In genomic region chr13:112605531-112605990, GRCh38 we compare ENCODE assay signal across 9 cellular contexts. TPM values are rescaled to one million over a fixed set of nuclear protein-coding genes. Genes with fewer than 3 reads are reported as not detected.
A peak's percentile ranks its signal among the peaks of the same experiment; 100 is the strongest.
DNase-seq lines count a peak whose midpoint lies in the region; ATAC-seq and TF ChIP-seq lines count a peak whose summit lies in the region.
"Had no signal": no experiment of that assay in that cellular context is flagged by ENCODE, and none has a peak within 500 bp of the region (broad histone marks: within the 10 kb centered on the region; RNA-seq: fewer than 3 reads in every experiment).

No MANE protein-coding gene starts in this region.

- no peak for TF ChIP-seq POLR2A in ovary (IDR thresholded peaks at IDR 0.05)

- no peaks in the 10 kb centered on the region for H4K20me1 ChIP-seq in DND-41 (ENCODE audit: insufficient read depth, low read length)
- no peaks in the 10 kb centered on the region for H4K20me1 ChIP-seq in OCI-LY1 (ENCODE audit: insufficient read depth, low read length)

- POLR2A ChIA-PET in GM10248 (lab: Yijun Ruan, JAX) = no interaction called here

- TF ChIP-seq CTCF in DND-41 (IDR thresholded peaks at IDR 0.05; ENCODE audit: borderline replicate concordance, extremely low read depth, low read length, poor library complexity, severe bottlenecking) = no peak
- no peak for TF ChIP-seq CTCF in OCI-LY1 (IDR thresholded peaks at IDR 0.05; ENCODE audit: low read length)
- TF ChIP-seq CTCF in epithelial cell of proximal tubule (conservative IDR thresholded peaks at IDR 0.05; ENCODE audit: low read depth, low read length) = no peak
- no peak for TF ChIP-seq CTCF in ovary (IDR thresholded peaks at IDR 0.05)
- TF ChIP-seq CTCF in GM10248 (IDR thresholded peaks at IDR 0.05; ENCODE audit: control extremely low read depth, extremely low read depth, low read depth, missing control alignments) = no peak

- H3K4me3 ChIP-seq in DND-41 (ENCODE audit: low read depth in 1 of 2, low read length in 2 of 2) (peak overlapping the region in 1 of 2 experiments; percentile 54; a peak in 1 of 4 replicates), OCI-LY1 (ENCODE audit: low read depth, low read length, poor library complexity, severe bottlenecking) (peak overlapping the region; percentile 61), epithelial cell of proximal tubule (ENCODE audit: low read depth, low read length) (peak overlapping the region; percentile 51), ovary (peak overlapping the region; percentile 34)
- H3K4me3 ChIP-seq: lung had no signal

- no peak for DNase-seq in DND-41
- no peak for DNase-seq in epithelial cell of proximal tubule (ENCODE audit: low read depth)
- DNase-seq in ovary = no peak
- DNase-seq in NCI-H774 (lab: John Stamatoyannopoulos, UW) = no peak
- DNase-seq in OCI-M2 (lab: John Stamatoyannopoulos, UW; ENCODE audit: unreplicated experiment) = no peak
- DNase-seq in GM10248 (ENCODE audit: extremely low spot score) = no peak

- H3K9me3 ChIP-seq in DND-41 (ENCODE audit: insufficient read depth, low read length, severe bottlenecking) (no peaks in the 10 kb centered on the region), OCI-LY1 (ENCODE audit: low read length) (no peaks in the 10 kb centered on the region), ovary (no peaks in the 10 kb centered on the region)

- H2AFZ ChIP-seq in DND-41 (ENCODE audit: low read depth, low read length) = peak overlapping the region; percentile 75
- H2AFZ ChIP-seq in OCI-LY1 (ENCODE audit: low read length) = peak overlapping the region; percentile 92

- H3K27ac ChIP-seq in DND-41 (ENCODE audit: low read length) = no peak overlapping the region
- H3K27ac ChIP-seq in OCI-LY1 (ENCODE audit: low read depth, low read length, poor library complexity, severe bottlenecking) = no peak overlapping the region
- H3K27ac ChIP-seq in ovary = peak overlapping the region in 1 of 2 donors; percentile 70

- H3K79me2 ChIP-seq in DND-41 (ENCODE audit: insufficient read depth, low read length) = no peaks in the 10 kb centered on the region
- H3K79me2 ChIP-seq in OCI-LY1 (ENCODE audit: insufficient read depth, low read length) = no peaks in the 10 kb centered on the region

- no peak for ATAC-seq in DND-41 (ENCODE audit: insufficient read depth, low read depth)
- ATAC-seq in GM19452 (IDR thresholded peaks at IDR 0.05; ENCODE audit: unreplicated experiment) = no peak

- H3K4me1 ChIP-seq in DND-41 (ENCODE audit: insufficient read depth, low read length) = peaks cover 10% of the 10 kb centered on the region
- H3K4me1 ChIP-seq in OCI-LY1 (ENCODE audit: insufficient read depth, low read length, severe bottlenecking) = peaks cover 6% of the 10 kb centered on the region
- no peaks in the 10 kb centered on the region for H3K4me1 ChIP-seq in ovary (ENCODE audit: insufficient read depth)

- CTCF ChIA-PET in GM10248 (lab: Yijun Ruan, JAX) = interaction anchor here (0.8 to 4.3 kb wide), 19 partner anchors 9 to 1131 kb away, joined by 3 to 27 read pairs (median 5); no protein-coding TSS in a partner anchor

- H3K4me2 ChIP-seq in DND-41 (ENCODE audit: insufficient read depth, low read length) (peak overlapping the region; percentile 76), OCI-LY1 (ENCODE audit: low read length) (peak overlapping the region; percentile 82)

- 62 to 70% (median 65%) methylated on average over 18 of the region's 18 CpGs for WGBS in ovary, 3 donors

- no peak for TF ChIP-seq EP300 in ovary (IDR thresholded peaks at IDR 0.05)

- H3F3A ChIP-seq in OCI-LY1 (ENCODE audit: insufficient read depth, low read length) = no peaks in the 10 kb centered on the region

- H3K27me3 ChIP-seq in DND-41 (ENCODE audit: insufficient read depth, low read length, poor library complexity) = peaks cover 17% of the 10 kb centered on the region
- peaks cover 5% of the 10 kb centered on the region; the same call in 1 of the 2 replicates for H3K27me3 ChIP-seq in OCI-LY1 (ENCODE audit: insufficient read depth, low read length)
- H3K27me3 ChIP-seq in ovary = no peaks in the 10 kb centered on the region

- H3K36me3 ChIP-seq in DND-41 (ENCODE audit: insufficient read depth, low read length) = no peaks in the 10 kb centered on the region
- no peaks in the 10 kb centered on the region for H3K36me3 ChIP-seq in OCI-LY1 (ENCODE audit: insufficient read depth, low read length)
- no peaks in the 10 kb centered on the region for H3K36me3 ChIP-seq in ovary

- intact Hi-C loops in ovary (cut with DNase I) = loop anchor here in 2 of 4 donors (5.0 to 10.0 kb wide), 2 partner anchors 1128 to 1131 kb away; no protein-coding TSS in a partner anchor

- no peaks in the 10 kb centered on the region for H3K9me2 ChIP-seq in OCI-LY1 (ENCODE audit: low read depth, low read length)

- H3K9ac ChIP-seq in DND-41 (ENCODE audit: low read depth, low read length) (peak overlapping the region; percentile 52; the same call in 1 of the 2 replicates), OCI-LY1 (ENCODE audit: low read length) (peak overlapping the region; percentile 65; the same call in 1 of the 2 replicates)

RNA-seq across cellular contexts. Expression of gene TUBGCP3, which starts 17.6 kb away (rescaled TPM):
- total RNA-seq in epithelial cell of proximal tubule = 16.1 and 16.4 TPM in 2 replicates
- 10 to 100 TPM; 21.3 to 58.0 (median 37.7) TPM for total RNA-seq in ovary
- 10 to 100 TPM; 19.4 to 20.4 TPM for polyA plus RNA-seq in ovary
